Comparison of ENCODE assay signal across 11 cellular contexts in genomic region chr3:191388823-191389222, GRCh38. TPM values are rescaled to one million over a fixed set of nuclear protein-coding genes. Genes with fewer than 3 reads are reported as not detected.
DNase-seq lines count a peak whose midpoint lies in the region; ATAC-seq and TF ChIP-seq lines count a peak whose summit lies in the region.
"Had no signal": no experiment of that assay in that cellular context is flagged by ENCODE, and none has a peak within 500 bp of the region (broad histone marks: within the 10 kb centered on the region; RNA-seq: fewer than 3 reads in every experiment).

No MANE protein-coding gene starts in this region.

- no peaks in the 10 kb centered on the region for H3K9me3 Mint-ChIP-seq in H9
- H3K9me3 Mint-ChIP-seq in WTC11, result no peaks in the 10 kb centered on the region
- H3K9me3 Mint-ChIP-seq: activated T-helper 2 cell treated with anti-CD3 and anti-CD28 coated beads, Interferon-gamma antibody, Interleukin-2, Interleukin-4, amounts not matched to agents 10 μg/mL and 5 μg/mL and 100 μg/mL, durations not matched to agents 14 hours and 24 hours and 36 hours had no signal

- no peaks in the 10 kb centered on the region for H3K79me1 ChIP-seq in H9 (ENCODE audit: insufficient read depth, low read depth, low read length, poor library complexity, severe bottlenecking)

- H3K4me2 ChIP-seq in H9 (ENCODE audit: insufficient read depth, insufficient read length, low read length), result no peak overlapping the region

- no peak overlapping the region for H3K18ac ChIP-seq in H9 (ENCODE audit: insufficient read length, low read depth, low read length)

- H3K27ac ChIP-seq in AG04450 (ENCODE audit: low read depth, low read length) (no peak overlapping the region), H9 (ENCODE audit: insufficient read length, low read depth, low read length) (no peak overlapping the region)

- no peak overlapping the region for H4K8ac ChIP-seq in H9 (replicated peaks; ENCODE audit: insufficient read length, low read depth, low read length)

- no peak overlapping the region for H3K9ac ChIP-seq in H9 (ENCODE audit: extremely low read depth, insufficient read length, low read length)

- no peak overlapping the region for H3K23ac ChIP-seq in H9 (ENCODE audit: insufficient read length, low read depth, low read length)

- H2AK5ac ChIP-seq in H9 (ENCODE audit: insufficient read length, low read length), result no peak overlapping the region

- H3K4me3 ChIP-seq in AG04450 (ENCODE audit: low read depth, low read length) (no peak overlapping the region), kidney epithelial cell (ENCODE audit: low read depth, low read length) (no peak overlapping the region)

- no peaks in the 10 kb centered on the region for H3K23me2 ChIP-seq in H9 (ENCODE audit: insufficient read length, low read depth, low read length, poor library complexity, severe bottlenecking)

- no peak overlapping the region for H2BK120ac ChIP-seq in H9 (ENCODE audit: low read depth, low read length, poor library complexity, severe bottlenecking)

- no peaks in the 10 kb centered on the region for H3K79me2 ChIP-seq in H9 (ENCODE audit: insufficient read depth, low read length)

- H3K9me3 ChIP-seq in AG04450 (ENCODE audit: control insufficient read depth, insufficient read depth, low read length) (no peaks in the 10 kb centered on the region), H9 (ENCODE audit: control insufficient read depth, low read depth, low read length) (no peaks in the 10 kb centered on the region)

- POLR2A ChIA-PET in AG04450 (lab: Yijun Ruan, JAX), result no interaction called here
- POLR2A ChIA-PET in WTC11 (lab: Charles Lee), result no interaction called here

- ATAC-seq in WTC11, result no peak
- no peak for ATAC-seq in HG03175 (IDR thresholded peaks at IDR 0.05; ENCODE audit: unreplicated experiment)
- ATAC-seq in HG03135 (IDR thresholded peaks at IDR 0.05; ENCODE audit: unreplicated experiment), result no peak

- H4K20me1 ChIP-seq in H9 (ENCODE audit: control insufficient read depth, insufficient read depth, insufficient read length), result no peaks in the 10 kb centered on the region

- H3K4me3 Mint-ChIP-seq in H9 (no peak overlapping the region; a peak in 1 of 5 replicates), WTC11 (no peak overlapping the region)

- H3K4ac ChIP-seq in H9 (ENCODE audit: low read depth, low read length), result no peak overlapping the region

- H3K27me3 ChIP-seq in AG04450 (ENCODE audit: control insufficient read depth, insufficient read depth, low read length), result no peaks in the 10 kb centered on the region
- H3K27me3 ChIP-seq in H9 (ENCODE audit: insufficient read depth, low read length), result no peaks in the 10 kb centered on the region
- H3K27me3 ChIP-seq in kidney epithelial cell (ENCODE audit: control insufficient read depth, insufficient read depth, low read length), result no peaks in the 10 kb centered on the region

- H3K27ac Mint-ChIP-seq in H9 (peak overlapping the region; percentile 46 to 80 (median 46); a peak in 2 of 7 replicates), WTC11 (0 out of 2 replicates have a peak overlapping the region, but pooled peaks have one; percentile 19)
- H3K27ac Mint-ChIP-seq: activated T-helper 2 cell treated with anti-CD3 and anti-CD28 coated beads, Interferon-gamma antibody, Interleukin-2, Interleukin-4, amounts not matched to agents 10 μg/mL and 5 μg/mL and 100 μg/mL, durations not matched to agents 14 hours and 24 hours and 36 hours had no signal

- no peak overlapping the region for H2BK15ac ChIP-seq in H9 (ENCODE audit: low read depth, low read length)

- H3T11ph ChIP-seq in H9 (ENCODE audit: low read length), result no peak overlapping the region

- DNase-seq in AG04450 (ENCODE audit: low read depth, low spot score) (no peak), H9 (no peak), WTC11 (ENCODE audit: low spot score) (no peak), kidney epithelial cell (ENCODE audit: low read depth) (no peak), medulla oblongata (ENCODE audit: extremely low spot score) (no peak), DMS 273 treated with DMSO at 0.1 percent for 48 hours (lab: John Stamatoyannopoulos, UW) (no peak)
- DNase-seq: hippocampal formation; stimulated activated naive CD4-positive, alpha-beta T cell treated with Interleukin-2 at 50 U/mL for 16 hours had no signal

- no peaks in the 10 kb centered on the region for H3K27me3 Mint-ChIP-seq in H9 (ENCODE audit: low read depth)
- no peaks in the 10 kb centered on the region for H3K27me3 Mint-ChIP-seq in WTC11 (ENCODE audit: low read depth)

- H4K91ac ChIP-seq in H9 (ENCODE audit: insufficient read length, low read depth, low read length), result no peak overlapping the region

- no peak overlapping the region for H2BK12ac ChIP-seq in H9 (ENCODE audit: insufficient read length, low read depth, low read length)

- CTCF ChIA-PET in AG04450 (lab: Charles Lee), result no interaction called here
- CTCF ChIA-PET in WTC11 (lab: Charles Lee), result no interaction called here

- H4K5ac ChIP-seq in H9 (ENCODE audit: insufficient read length, low read depth, low read length), result no peak overlapping the region

- H2BK20ac ChIP-seq in H9 (ENCODE audit: low read depth, low read length, poor library complexity, severe bottlenecking), result no peak overlapping the region

- no peak overlapping the region for H3K14ac ChIP-seq in H9 (ENCODE audit: insufficient read depth, low read length)

- H3K36me3 Mint-ChIP-seq in H9 (ENCODE audit: insufficient read depth in 1 of 3, low read depth in 3 of 3), result peaks cover 4 to 23% (median 14%) of the 10 kb centered on the region in 3 experiments
- peaks cover 18% of the 10 kb centered on the region for H3K36me3 Mint-ChIP-seq in WTC11

- H3K4me1 ChIP-seq in H9 (ENCODE audit: insufficient read depth, low read length), result no peaks in the 10 kb centered on the region; the same call in 1 of the 2 replicates

- no peak overlapping the region for H2BK5ac ChIP-seq in H9 (ENCODE audit: insufficient read length, low read length)

- no peaks in the 10 kb centered on the region for H3K36me3 ChIP-seq in kidney epithelial cell (ENCODE audit: control insufficient read depth, insufficient read depth, low read length)

- H3K4me1 Mint-ChIP-seq in H9 (peaks cover 29 to 35% of the 10 kb centered on the region in 2 experiments), WTC11 (peaks cover 44% of the 10 kb centered on the region)

- no peak overlapping the region for H2AFZ ChIP-seq in H9 (ENCODE audit: low read length)

- no peak overlapping the region for H3K56ac ChIP-seq in H9 (ENCODE audit: insufficient read length, low read depth, low read length)

- TF ChIP-seq CTCF in AG04450 (IDR thresholded peaks at IDR 0.05; ENCODE audit: low read depth, low read length) (peak; percentile 46), H9 (conservative IDR thresholded peaks at IDR 0.05) (peak; percentile 39; the same call in 1 of the 3 replicates), WTC11 (IDR thresholded peaks at IDR 0.05) (no peak), kidney epithelial cell (IDR thresholded peaks at IDR 0.05; ENCODE audit: insufficient read depth, low read length, poor library complexity, severe bottlenecking) (peak; percentile 2)

- no CpG with 5 or more reads among the region's 1 CpG for WGBS in H9 (ENCODE audit: extremely low coverage, insufficient read length, low lambda C conversion rate)

TF ChIP-seq in WTC11, 78 proteins besides CTCF, POLR2A, EP300 and RAD21 (continues in another document):
- TF ChIP-seq KAT7 (CRISPR knock-in tag; IDR thresholded peaks at IDR 0.05; ENCODE audit: borderline replicate concordance) (no peak), ZNF317 (CRISPR knock-in tag; IDR thresholded peaks at IDR 0.05; ENCODE audit: borderline replicate concordance, low read depth) (no peak), ZSCAN18 (CRISPR knock-in tag; IDR thresholded peaks at IDR 0.05) (no peak), SOX15 (CRISPR knock-in tag; IDR thresholded peaks at IDR 0.05) (no peak), STAT6 (CRISPR knock-in tag; conservative IDR thresholded peaks at IDR 0.05; ENCODE audit: low read depth) (no peak), ELF4 (CRISPR knock-in tag; IDR thresholded peaks at IDR 0.05; ENCODE audit: low read depth) (no peak), TEAD1 (CRISPR knock-in tag; IDR thresholded peaks at IDR 0.05) (no peak), TEAD4 (CRISPR knock-in tag; IDR thresholded peaks at IDR 0.05) (no peak)

RNA-seq across cellular contexts. Expression of gene UTS2B, which starts 58.5 kb away (rescaled TPM):
- polyA plus RNA-seq in AG04450 (2011; rRNA removed), result 0.71 and 1.2 TPM in 2 replicates
- polyA minus RNA-seq in AG04450 (2011; rRNA and poly(A)+ RNA removed), result 0.46 and 1.2 TPM in 2 replicates
- total RNA-seq in H9 (2021), result 0.09 and 0.26 TPM in 2 replicates
- total RNA-seq in WTC11 (2021), result 0.55 to 0.57 TPM in 2 of 3 replicates, not detected in the other
- 0.46 and 2.5 TPM in 2 replicates for total RNA-seq in kidney epithelial cell

RNA-seq across cellular contexts. Expression of gene CCDC50, which starts 59.6 kb away (rescaled TPM):
- polyA plus RNA-seq in AG04450 (2011; rRNA removed), result 59.3 and 75.6 TPM in 2 replicates
- polyA minus RNA-seq in AG04450 (2011; rRNA and poly(A)+ RNA removed), result 50.8 and 65.0 TPM in 2 replicates
- total RNA-seq in H9 (2021) (20.7 and 21.0 TPM in 2 replicates), WTC11 (2021) (31.6 to 35.4 TPM (median 33.1 TPM) in 3 replicates), kidney epithelial cell (160 and 178 TPM in 2 replicates)
